ENCODE assay signal across 14 cellular contexts in genomic region chr10:102326031-102326430, GRCh38.
A peak's percentile ranks its signal among the peaks of the same experiment; 100 is the strongest.
DNase-seq lines count a peak whose midpoint lies in the region; ATAC-seq and TF ChIP-seq lines count a peak whose summit lies in the region.
"Had no signal": no experiment of that assay in that cellular context is flagged by ENCODE, and none has a peak within 500 bp of the region (broad histone marks: within the 10 kb centered on the region; RNA-seq: fewer than 3 reads in every experiment).

No MANE protein-coding gene starts in this region.

- H3K4me1 ChIP-seq in cardiac muscle cell (ENCODE audit: low read depth) (peaks cover 37% of the 10 kb centered on the region), right cardiac atrium (ENCODE audit: control insufficient read depth, insufficient read depth, low read length) (no peaks in the 10 kb centered on the region), skeletal muscle tissue (ENCODE audit: control insufficient read depth in 3 of 3, insufficient read depth in 3 of 3, low read length in 3 of 3) (peaks cover 22 to 35% (median 28%) of the 10 kb centered on the region in 3 donors), aorta (ENCODE audit: control insufficient read depth in 1 of 2, insufficient read depth in 2 of 2, low read length in 2 of 2) (no peaks in the 10 kb centered on the region)

- H3K27ac ChIP-seq in cardiac muscle cell (peak overlapping the region; percentile 91), right cardiac atrium (ENCODE audit: low read length) (no peak overlapping the region), skeletal muscle tissue (ENCODE audit: low read depth, low read length) (peak overlapping the region; percentile 76), aorta (ENCODE audit: low read depth in 1 of 2, low read length in 2 of 2) (no peak overlapping the region)
- H3K27ac ChIP-seq: 22Rv1, GM23248 had no signal

- H3K4me3 Mint-ChIP-seq in memory B cell = no peak overlapping the region
- H3K4me3 Mint-ChIP-seq: CD4-positive, alpha-beta T cell had no signal

- no peaks in the 10 kb centered on the region for H3K9me3 ChIP-seq in cardiac muscle cell (ENCODE audit: low read depth)
- no peaks in the 10 kb centered on the region for H3K9me3 ChIP-seq in right cardiac atrium (ENCODE audit: control insufficient read depth, low read length)
- no peaks in the 10 kb centered on the region for H3K9me3 ChIP-seq in skeletal muscle tissue (ENCODE audit: control insufficient read depth in 3 of 3, low read length in 3 of 3)
- H3K9me3 ChIP-seq in aorta (ENCODE audit: control insufficient read depth, low read length) = no peaks in the 10 kb centered on the region

- TF ChIP-seq CTCF in cardiac muscle cell (IDR thresholded peaks at IDR 0.05; ENCODE audit: low read depth, low read length) = no peak

- DNase-seq in cardiac muscle cell (ENCODE audit: low read depth in 1 of 2, low spot score in 1 of 2) (no peak), right cardiac atrium (no peak), memory B cell (ENCODE audit: low spot score in 2 of 2) (no peak), aorta (no peak)
- DNase-seq: C1 segment of cervical spinal cord; Calu3; CD4-positive, alpha-beta T cell; DMS 273 treated with DMSO at 0.1 percent for 48 hours; GM23248 had no signal

- intact Hi-C loops in right cardiac atrium (cut with DNase I) (no loop called here), aorta (cut with DNase I) (no loop called here)

- 93% methylated on average over 4 of the region's 4 CpGs for WGBS in right cardiac atrium
- 93 to 96% methylated on average over 4 of the region's 4 CpGs for WGBS in aorta, 2 donors

- H3K27me3 Mint-ChIP-seq in memory B cell = no peaks in the 10 kb centered on the region
- H3K27me3 Mint-ChIP-seq: CD4-positive, alpha-beta T cell had no signal

- H3K36me3 ChIP-seq in cardiac muscle cell (no peaks in the 10 kb centered on the region), skeletal muscle tissue (ENCODE audit: control insufficient read depth in 3 of 3, insufficient read depth in 3 of 3, low read length in 3 of 3) (peaks cover 0 to 3% (median 0%) of the 10 kb centered on the region in 3 donors), aorta (ENCODE audit: control insufficient read depth in 1 of 2, insufficient read depth in 2 of 2, low read length in 1 of 2) (no peaks in the 10 kb centered on the region)

- no peaks in the 10 kb centered on the region for H3K9me3 Mint-ChIP-seq in memory B cell
- H3K9me3 Mint-ChIP-seq: CD4-positive, alpha-beta T cell had no signal

- peak overlapping the region; percentile 11 for H3K27ac Mint-ChIP-seq in memory B cell
- H3K27ac Mint-ChIP-seq: CD4-positive, alpha-beta T cell had no signal

- peaks cover 7% of the 10 kb centered on the region for H3K36me3 Mint-ChIP-seq in memory B cell

- H3K4me1 Mint-ChIP-seq in memory B cell = peaks cover 3% of the 10 kb centered on the region

- peak overlapping the region in 1 of 3 donors; percentile 19 for H3K9ac ChIP-seq in skeletal muscle tissue (ENCODE audit: low read depth in 1 of 3, low read length in 3 of 3)
- H3K9ac ChIP-seq: GM23248 had no signal

- H3K27me3 ChIP-seq in cardiac muscle cell = no peaks in the 10 kb centered on the region
- no peaks in the 10 kb centered on the region for H3K27me3 ChIP-seq in right cardiac atrium (ENCODE audit: control insufficient read depth, insufficient read depth)
- no peaks in the 10 kb centered on the region for H3K27me3 ChIP-seq in skeletal muscle tissue (ENCODE audit: control insufficient read depth in 3 of 3, insufficient read depth in 3 of 3, low read length in 3 of 3)
- no peaks in the 10 kb centered on the region for H3K27me3 ChIP-seq in aorta (ENCODE audit: control insufficient read depth in 1 of 2, insufficient read depth in 2 of 2, low read length in 1 of 2)

- ATAC-seq in right cardiac atrium (no peak), memory B cell (ENCODE audit: low read depth) (no peak), aorta (ENCODE audit: low FRiP score) (no peak), GM21447 (IDR thresholded peaks at IDR 0.05; ENCODE audit: unreplicated experiment) (no peak), HG02763 (IDR thresholded peaks at IDR 0.05; ENCODE audit: unreplicated experiment) (no peak)
- ATAC-seq: HCT116 had no signal

- no peak overlapping the region for H3K4me3 ChIP-seq in cardiac muscle cell
- H3K4me3 ChIP-seq in right cardiac atrium (ENCODE audit: low read length) = no peak overlapping the region
- peak overlapping the region in 2 of 3 donors; percentile 16 to 54 for H3K4me3 ChIP-seq in skeletal muscle tissue (ENCODE audit: low read length in 3 of 3)
- no peak overlapping the region for H3K4me3 ChIP-seq in aorta (ENCODE audit: low read length in 2 of 2)
- H3K4me3 ChIP-seq: GM23248 had no signal

Comparison
In these comparisons a context has a peak if more than half of its experiments do, and no peak if none do; other contexts are left out.
1. H3K27ac ChIP-seq: peak in cardiac muscle cell (single experiment) and skeletal muscle tissue (single experiment); none in right cardiac atrium (single experiment) and aorta (0 of 2).
2. H3K4me3 ChIP-seq: peak in skeletal muscle tissue (2 of 3); none in cardiac muscle cell (single experiment), right cardiac atrium (single experiment) and aorta (0 of 2).